Comparison of ENCODE assay signal across 19 cellular contexts in the genomic region with DNA sequence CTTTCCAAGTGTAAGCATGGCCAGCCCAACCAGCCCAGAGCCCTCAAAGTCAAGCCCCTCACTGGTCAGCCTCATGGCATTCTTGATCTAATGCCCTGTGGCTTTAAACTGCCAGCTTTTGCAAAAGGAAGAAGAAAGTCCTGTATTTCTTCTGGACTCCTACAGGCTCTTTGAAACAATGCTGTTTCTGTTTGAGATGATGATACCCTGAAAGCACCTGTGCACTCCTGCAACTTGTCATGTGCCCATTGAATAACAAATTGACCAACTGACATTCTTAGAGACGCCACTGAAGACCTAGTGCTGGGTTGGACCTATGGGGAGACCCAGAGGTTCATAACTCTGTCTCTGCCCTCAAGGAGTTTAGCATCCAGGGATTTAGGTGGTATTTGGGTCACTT. TPM values are rescaled to one million over a fixed set of nuclear protein-coding genes. Genes with fewer than 3 reads are reported as not detected.
"Had no signal": no experiment of that assay in that cellular context is flagged by ENCODE, and none has a peak within 500 bp of the region (broad histone marks: within the 10 kb centered on the region; RNA-seq: fewer than 3 reads in every experiment).

No MANE protein-coding gene starts in this region.

- H3K4me3 ChIP-seq: ascending aorta, neural progenitor cell, prostate gland, right atrium auricular region, thyroid gland, uterus had no signal

- H3K9ac ChIP-seq: neural progenitor cell had no signal

- H3K27me3 ChIP-seq: ascending aorta, neural progenitor cell, right atrium auricular region, thyroid gland, uterus had no signal

- H3K4me1 ChIP-seq: ascending aorta, prostate gland, uterus had no signal

- H3K27ac ChIP-seq: ascending aorta, neural progenitor cell, prostate gland, right atrium auricular region, thyroid gland, uterus had no signal

- H3K4me2 ChIP-seq: neural progenitor cell had no signal

- H3K9me3 ChIP-seq: ascending aorta, prostate gland, right atrium auricular region, thyroid gland, uterus had no signal

- H3K36me3 ChIP-seq: ascending aorta, neural progenitor cell, prostate gland, right atrium auricular region, thyroid gland, uterus had no signal

- DNase-seq: activated CD4-positive, alpha-beta T cell treated with anti-CD3 and anti-CD28 coated beads, Interleukin-2, amount 50 U/mL, for 4 hours; activated effector memory CD4-positive, alpha-beta T cell treated with anti-CD3 and anti-CD28 coated beads, Interleukin-2, amount 50 U/mL, for 16 hours; activated naive CD4-positive, alpha-beta T cell treated with anti-CD3 and anti-CD28 coated beads, Interleukin-2, amount 50 U/mL, for 16 hours; activated T-cell treated with anti-CD3 and anti-CD28 coated beads, Interleukin-2, amount 50 U/mL, for 72 hours; cerebellar nuclear complex; effector memory CD4-positive, alpha-beta T cell; islet precursor cell; naive thymus-derived CD4-positive, alpha-beta T cell; stimulated activated CD4-positive, alpha-beta T cell treated with anti-CD3 and anti-CD28 coated beads, Interleukin-15, amount 100 ng/mL, for 24 hours; stimulated activated CD4-positive, alpha-beta T cell treated with anti-CD3 and anti-CD28 coated beads, Interleukin-2, amount 100 ng/mL, for 48 hours; SW 1271; thyroid gland; uterus had no signal

- H2AFZ ChIP-seq: neural progenitor cell had no signal

RNA-seq across cellular contexts. Expression of a gene that starts 48.1 kb away (rescaled TPM):
- total RNA-seq: ascending aorta; naive thymus-derived CD4-positive, alpha-beta T cell; osteoblast; T-helper 2 cell treated with Interferon-gamma antibody and Interleukin-4, amounts not matched to agents 100 ng/mL and 5 ng/mL, for 36 hours had no signal
- polyA plus RNA-seq: naive thymus-derived CD4-positive, alpha-beta T cell had no signal
